Comparison of ENCODE assay signal across 1 cellular context in genomic region chr1:234478481-234479309, GRCh38.
TF ChIP-seq lines count a peak whose summit lies in the region.

TARBP1 (minus strand) TSS chr1:234479179; CDS start chr1:234479103, 76 bp downstream.

TF ChIP-seq in K562, 482 proteins besides CTCF, POLR2A, EP300 and RAD21 (continued from another document and continues in another):
- no peak for TF ChIP-seq ZKSCAN1 (IDR thresholded peaks at IDR 0.05; ENCODE audit: low read depth, low read length)
- peak; percentile 81 for TF ChIP-seq ZFX (CRISPR knock-in tag; IDR thresholded peaks at IDR 0.05)
- TF ChIP-seq TBP (optimal IDR thresholded peaks at IDR 0.05; ENCODE audit: low read depth, low read length) = peak; percentile 40
- TF ChIP-seq ZNF592 (IDR thresholded peaks at IDR 0.05) = peak; percentile 75
- TF ChIP-seq CREB1 (IDR thresholded peaks at IDR 0.05) = no peak
- TF ChIP-seq CREB1 (CRISPR knock-in tag; IDR thresholded peaks at IDR 0.05) = 0 out of 2 replicates have a peak, but pooled peaks have one; percentile 22
- peak; percentile 58; the same call in 1 of the 2 replicates for TF ChIP-seq RB1 (IDR thresholded peaks at IDR 0.05; ENCODE audit: low read depth)
- TF ChIP-seq CCNT2 (IDR thresholded peaks at IDR 0.05; ENCODE audit: borderline replicate concordance, extremely low read depth, insufficient read length, low read depth, low read length) = peak; percentile 56
- TF ChIP-seq MXI1 (IDR thresholded peaks at IDR 0.05; ENCODE audit: low read depth, low read length) = no peak
- TF ChIP-seq ZNF695 (CRISPR knock-in tag; IDR thresholded peaks at IDR 0.05) = peak; percentile 40; the same call in 1 of the 2 replicates
- TF ChIP-seq ARID4B (CRISPR knock-in tag; IDR thresholded peaks at IDR 0.05) = peak; percentile 81
- TF ChIP-seq MAX (CRISPR knock-in tag; IDR thresholded peaks at IDR 0.05) = peak; percentile 87
- TF ChIP-seq ZNF121 (CRISPR knock-in tag; conservative IDR thresholded peaks at IDR 0.05) = 0 out of 2 replicates have a peak, but pooled peaks have one; percentile 5
- TF ChIP-seq CTBP1 (IDR thresholded peaks at IDR 0.05; ENCODE audit: borderline replicate concordance) = peak; percentile 99
- no peak for TF ChIP-seq ATF2 (CRISPR knock-in tag; IDR thresholded peaks at IDR 0.05)
- TF ChIP-seq SAFB (IDR thresholded peaks at IDR 0.05; ENCODE audit: borderline replicate concordance, low read depth, low read length) = 0 out of 2 replicates have a peak, but pooled peaks have one; percentile 12
- peak; percentile 23; the same call in 1 of the 2 replicates for TF ChIP-seq MBD2 (IDR thresholded peaks at IDR 0.05; ENCODE audit: borderline replicate concordance, low read depth)
- TF ChIP-seq E2F3 (CRISPR knock-in tag; IDR thresholded peaks at IDR 0.05) = peak; percentile 72
- TF ChIP-seq THAP7 (CRISPR knock-in tag; IDR thresholded peaks at IDR 0.05) = no peak
- TF ChIP-seq JUN (IDR thresholded peaks at IDR 0.05; ENCODE audit: borderline replicate concordance, low read depth, low read length) = no peak
- 0 out of 2 replicates have a peak, but pooled peaks have one; percentile 73 for TF ChIP-seq JUN (CRISPR knock-in tag; IDR thresholded peaks at IDR 0.05; ENCODE audit: borderline replicate concordance)
- TF ChIP-seq THAP12 (CRISPR knock-in tag; IDR thresholded peaks at IDR 0.05) = peak; percentile 91
- TF ChIP-seq NONO (IDR thresholded peaks at IDR 0.05; ENCODE audit: low read depth in 2 of 2, low read length in 1 of 2) = peak; percentile 11 to 66
- 0 out of 2 replicates have a peak, but pooled peaks have one; percentile 41 for TF ChIP-seq SMAD3 (CRISPR knock-in tag; conservative IDR thresholded peaks at IDR 0.05)
- TF ChIP-seq MEIS2 (IDR thresholded peaks at IDR 0.05; ENCODE audit: partially characterized antibody) = peak; percentile 63
- peak; percentile 92 for TF ChIP-seq GMEB1 (CRISPR knock-in tag; IDR thresholded peaks at IDR 0.05)
- TF ChIP-seq PRPF4 (IDR thresholded peaks at IDR 0.05; ENCODE audit: insufficient read depth, low read depth, low read length, poor library complexity, severe bottlenecking) = no peak
- peak; percentile 78; the same call in 1 of the 2 replicates for TF ChIP-seq NFXL1 (CRISPR knock-in tag; IDR thresholded peaks at IDR 0.05)
- TF ChIP-seq TARDBP (IDR thresholded peaks at IDR 0.05) = no peak
- peak; percentile 87 for TF ChIP-seq RBFOX2 (IDR thresholded peaks at IDR 0.05; ENCODE audit: low read depth, low read length)
- 0 out of 2 replicates have a peak, but pooled peaks have one; percentile 4 for TF ChIP-seq JUND (IDR thresholded peaks at IDR 0.05; ENCODE audit: borderline replicate concordance, low read depth, low read length)
- no peak; the same call in 2 of the 3 replicates for TF ChIP-seq JUND (tag; IDR thresholded peaks at IDR 0.05; ENCODE audit: borderline replicate concordance, low read depth, low read length)
- peak; percentile 87; the same call in 1 of the 2 replicates for TF ChIP-seq ZNF644 (tag; IDR thresholded peaks at IDR 0.05; ENCODE audit: low read depth)
- peak; percentile 18; the same call in 1 of the 2 replicates for TF ChIP-seq TFAP4 (CRISPR knock-in tag; IDR thresholded peaks at IDR 0.05; ENCODE audit: borderline replicate concordance)
- peak; percentile 75 to 84; a peak in 3 of 4 replicates for TF ChIP-seq UBTF (IDR thresholded peaks at IDR 0.05; ENCODE audit: borderline replicate concordance in 1 of 2, low read depth in 2 of 2, low read length in 2 of 2)
- peak; percentile 74; the same call in 1 of the 2 replicates for TF ChIP-seq NR2C2 (CRISPR knock-in tag; IDR thresholded peaks at IDR 0.05)
- TF ChIP-seq NR2C2 (tag; IDR thresholded peaks at IDR 0.05) = no peak; the same call in 1 of the 2 replicates
